Comparison of ENCODE assay signal across 9 cellular contexts in the genomic region with DNA sequence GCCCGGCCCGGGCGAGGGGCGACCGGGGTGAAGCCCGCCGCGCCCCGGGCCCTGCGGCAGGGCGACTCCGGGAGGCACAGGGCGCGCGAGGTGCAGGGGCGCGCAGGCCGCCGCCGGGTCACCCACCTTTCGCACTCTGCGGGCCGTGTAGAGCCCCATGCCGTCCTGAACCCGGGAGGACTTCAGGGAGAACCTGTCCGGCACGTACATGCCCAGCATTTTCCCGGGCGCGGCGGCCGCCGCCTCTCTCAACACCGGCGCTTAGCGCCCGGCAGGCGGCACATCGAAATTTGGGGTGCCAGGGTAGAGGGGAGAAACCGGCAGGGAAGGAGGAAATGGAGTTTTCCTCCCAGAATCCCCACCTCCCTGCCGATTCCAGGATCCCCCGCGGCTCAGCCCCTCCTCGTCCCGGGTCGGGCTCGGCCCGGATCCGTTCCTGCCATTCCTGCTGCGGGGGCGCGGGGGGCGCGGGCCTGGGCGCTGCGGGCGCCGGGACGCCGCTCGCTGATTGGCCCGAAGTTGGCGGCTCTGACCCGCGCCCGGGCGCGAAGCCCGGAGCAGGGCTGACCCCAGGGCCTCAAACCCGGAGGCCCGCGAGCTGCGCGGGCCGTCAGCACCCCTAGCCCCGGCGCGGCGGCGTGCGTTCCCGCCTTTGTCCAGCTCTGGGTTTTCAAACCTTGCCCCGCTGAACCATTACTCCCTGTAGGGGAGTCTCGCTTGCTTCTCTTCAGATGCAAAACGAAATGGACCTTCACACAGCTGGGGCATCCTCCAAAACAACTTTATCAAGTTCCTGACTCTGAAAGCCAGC. TPM values are rescaled to one million over a fixed set of nuclear protein-coding genes. Genes with fewer than 3 reads are reported as not detected.
DNase-seq lines count a peak whose midpoint lies in the region; ATAC-seq and TF ChIP-seq lines count a peak whose summit lies in the region.
"Had no signal": no experiment of that assay in that cellular context is flagged by ENCODE, and none has a peak within 500 bp of the region (broad histone marks: within the 10 kb centered on the region; RNA-seq: fewer than 3 reads in every experiment).

A gene (minus strand): TSS at position 337 of the 811 bp plus-strand sequence. CDS start 118 bp downstream, at position 219.

- no peaks in the 10 kb centered on the region for H3K36me3 ChIP-seq in heart left ventricle
- H3K36me3 ChIP-seq: BLaER1 had no signal

- H3K9me3 ChIP-seq in heart left ventricle, result no peaks in the 10 kb centered on the region

- H3K4me3 ChIP-seq in heart left ventricle, result peak within 1 kb of the TSS; percentile 61 to 97 (median 81)
- H3K4me3 ChIP-seq: BLaER1 had no signal

- H3K4me1 ChIP-seq in heart left ventricle, result peaks cover 0 to 44% (median 32%) of the 10 kb centered on the region in 12 donors
- H3K4me1 ChIP-seq: BLaER1 had no signal

- ATAC-seq in heart left ventricle, result peak; percentile 49 to 84 (median 78)
- ATAC-seq in HG02938 (IDR thresholded peaks at IDR 0.05; ENCODE audit: unreplicated experiment), result no peak

- TF ChIP-seq CTCF in heart left ventricle (IDR thresholded peaks at IDR 0.05), result peak in 4 of 12 donors; percentile 21 to 34 (median 28)

- H3K27ac ChIP-seq in heart left ventricle, result peak within 1 kb of the TSS; percentile 84 to 98 (median 95)
- H3K27ac ChIP-seq: BLaER1 had no signal

- DNase-seq in NCI-H1417 (lab: John Stamatoyannopoulos, UW) (peak in 2 of 3 experiments; percentile 78 to 79), NCI-H1417 treated with DMSO at 0.1 percent for 48 hours (lab: John Stamatoyannopoulos, UW) (no peak), RKO (ENCODE audit: low spot score) (peak; percentile 71), amniotic stem cell (lab: John Stamatoyannopoulos, UW) (peak; percentile 12), heart left ventricle (peak; percentile 69 to 82 (median 73)), occipital lobe (lab: John Stamatoyannopoulos, UW) (peak; percentile 45), GF-D8 (lab: John Stamatoyannopoulos, UW) (no peak)

- intact Hi-C loops in heart left ventricle (cut with DNase I), result loop anchor here in 8 of 10 donors (5.0 to 10.0 kb wide), 7 partner anchors 100 to 208 kb away; a partner anchor contains a TSS

- TF ChIP-seq POLR2A in heart left ventricle (IDR thresholded peaks at IDR 0.05), result no peak

- peaks cover 0 to 20% (median 0%) of the 10 kb centered on the region in 9 donors for H3K27me3 ChIP-seq in heart left ventricle
- H3K27me3 ChIP-seq: BLaER1 had no signal

- 0 to 1% (median 1%) methylated on average over 27 to 85 of the region's 85 CpGs for WGBS in heart left ventricle, 4 donors

RNA-seq across cellular contexts. Expression of the gene that starts here (rescaled TPM):
- total RNA-seq in heart left ventricle (10 to 100 TPM in 5 of 9 donors, 1 to 10 TPM in 4; 4.9 to 19.7 (median 12.0) TPM), occipital lobe (17.2 TPM)
- polyA plus RNA-seq in heart left ventricle, result 1 to 10 TPM; 2.0 to 2.1 TPM

Comparison
In these comparisons a context has a peak if more than half of its experiments do, and no peak if none do; other contexts are left out.
1. DNase-seq: peak in NCI-H1417 (2 of 3), RKO (single experiment), amniotic stem cell (single experiment), heart left ventricle (5 of 5) and occipital lobe (single experiment); none in NCI-H1417 treated with DMSO at 0.1 percent for 48 hours (single experiment) and GF-D8 (single experiment).